Comparison of ENCODE assay signal across 27 cellular contexts in the genomic region with DNA sequence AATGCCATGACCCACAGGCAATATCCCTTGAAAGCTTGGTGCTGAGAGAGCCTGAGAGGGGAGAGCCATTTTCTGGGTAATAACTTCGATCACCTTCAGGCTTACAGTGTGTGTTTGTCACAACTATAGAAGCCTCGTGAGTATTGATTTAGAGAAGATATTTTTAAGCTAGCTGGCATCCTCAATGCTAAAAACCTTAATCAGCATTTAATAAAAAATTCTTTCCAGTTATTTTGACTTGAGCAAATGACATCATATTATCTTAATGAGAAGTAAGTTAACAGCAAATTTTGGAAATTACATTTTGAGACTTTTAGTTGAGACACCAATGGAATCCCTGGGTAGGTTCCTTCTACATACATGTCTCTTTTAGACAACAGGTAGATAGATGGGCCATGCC.
"Had no signal": no experiment of that assay in that cellular context is flagged by ENCODE, and none has a peak within 500 bp of the region (broad histone marks: within the 10 kb centered on the region; RNA-seq: fewer than 3 reads in every experiment).

No MANE protein-coding gene starts in this region.

- H3K4me3 ChIP-seq: colonic mucosa, coronary artery, dorsolateral prefrontal cortex, esophagus muscularis mucosa, esophagus squamous epithelium, gastrocnemius medialis, gastroesophageal sphincter, heart left ventricle, heart right ventricle had no signal

- DNase-seq: colonic mucosa; cortex of kidney; dermis blood vessel endothelial cell; dorsolateral prefrontal cortex; effector CD8-positive, alpha-beta T cell; effector memory CD4-positive, alpha-beta T cell; effector memory CD8-positive, alpha-beta T cell; endodermal cell; erythroblast; esophagus squamous epithelium; foreskin fibroblast; foreskin keratinocyte; foreskin melanocyte; gastrocnemius medialis; glutamatergic neuron; head of caudate nucleus; heart left ventricle; heart right ventricle had no signal

- H3K4me1 ChIP-seq: colonic mucosa, esophagus muscularis mucosa, esophagus squamous epithelium, gastrocnemius medialis, gastroesophageal sphincter, heart left ventricle, heart right ventricle had no signal

- FAIRE-seq: colon, endometrium, endothelial cell of umbilical vein, frontal cortex had no signal

- H3K9me3 ChIP-seq: colonic mucosa, esophagus muscularis mucosa, esophagus squamous epithelium, gastrocnemius medialis, gastroesophageal sphincter, heart left ventricle, heart right ventricle had no signal

- H3K36me3 ChIP-seq: colonic mucosa, esophagus muscularis mucosa, esophagus squamous epithelium, gastrocnemius medialis, gastroesophageal sphincter, heart left ventricle, heart right ventricle had no signal

- H3K27ac ChIP-seq: colonic mucosa, coronary artery, dorsolateral prefrontal cortex, epithelial cell of prostate, esophagus muscularis mucosa, esophagus squamous epithelium, foreskin keratinocyte, gastrocnemius medialis, gastroesophageal sphincter, heart left ventricle, heart right ventricle had no signal

- ATAC-seq: effector memory CD8-positive, alpha-beta T cell; esophagus mucosa; foreskin keratinocyte; gastrocnemius medialis; gastroesophageal sphincter; heart left ventricle; heart right ventricle had no signal

- H3K27me3 ChIP-seq: colonic mucosa, dorsolateral prefrontal cortex, esophagus muscularis mucosa, esophagus squamous epithelium, foreskin keratinocyte, gastrocnemius medialis, gastroesophageal sphincter, heart left ventricle had no signal
